ENCODE assay signal across 9 cellular contexts in the genomic region with DNA sequence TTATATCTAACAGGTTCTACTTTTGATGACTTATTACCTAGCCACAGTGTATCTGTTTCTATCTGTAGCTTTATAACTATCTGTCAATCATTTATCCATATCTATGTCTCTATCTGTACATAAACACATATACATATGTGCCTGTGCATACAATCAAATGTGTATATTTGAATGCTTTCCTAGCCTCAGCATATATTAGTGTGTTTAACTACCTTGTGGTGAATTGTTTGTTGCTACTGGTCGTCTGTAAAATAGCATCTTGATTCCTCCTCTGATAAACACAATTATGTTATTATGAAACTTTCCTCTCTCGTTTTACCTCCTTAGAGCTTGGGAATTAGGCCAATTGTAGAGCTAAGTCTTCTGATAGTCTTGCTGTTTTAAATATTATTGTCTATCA. TPM values are rescaled to one million over a fixed set of nuclear protein-coding genes. Genes with fewer than 3 reads are reported as not detected.
A peak's percentile ranks its signal among the peaks of the same experiment; 100 is the strongest.
DNase-seq lines count a peak whose midpoint lies in the region; ATAC-seq and TF ChIP-seq lines count a peak whose summit lies in the region.
"Had no signal": no experiment of that assay in that cellular context is flagged by ENCODE, and none has a peak within 500 bp of the region (broad histone marks: within the 10 kb centered on the region; RNA-seq: fewer than 3 reads in every experiment).

No MANE protein-coding gene starts in this region.

- POLR2A ChIA-PET in activated CD8-positive, alpha-beta T cell treated with anti-CD3 and anti-CD28 coated beads for 36 hours (lab: Charles Lee), result no interaction called here

- no peaks in the 10 kb centered on the region for H3K36me3 ChIP-seq in esophagus muscularis mucosa

- peaks cover 42% of the 10 kb centered on the region for H3K4me1 Mint-ChIP-seq in activated CD4-positive, alpha-beta T cell treated with anti-CD3 and anti-CD28 coated beads, Interleukin-2, amount 10 ng/mL, durations not matched to agents 24 days and 14 days
- H3K4me1 Mint-ChIP-seq in activated CD8-positive, alpha-beta T cell treated with anti-CD3 and anti-CD28 coated beads for 36 hours (ENCODE audit: low read depth), result peaks cover 80% of the 10 kb centered on the region
- H3K4me1 Mint-ChIP-seq in stimulated activated memory B cell treated with anti-CD40 and anti-IgM and Interleukin-4, amounts not matched to agents 10 μg/mL and 1 μg/mL and 100 μg/mL, for 72 hours, result peaks cover 70% of the 10 kb centered on the region

- no peak for TF ChIP-seq POLR2A in esophagus muscularis mucosa (IDR thresholded peaks at IDR 0.05; ENCODE audit: low read depth)

- H3K4me3 ChIP-seq in esophagus muscularis mucosa, result peak overlapping the region in 2 of 4 donors; percentile 0 to 10
- H3K4me3 ChIP-seq: lung had no signal

- peaks cover 0 to 18% (median 7%) of the 10 kb centered on the region in 4 donors for H3K4me1 ChIP-seq in esophagus muscularis mucosa

- no peaks in the 10 kb centered on the region for H3K27me3 ChIP-seq in esophagus muscularis mucosa

- H3K9me3 ChIP-seq in esophagus muscularis mucosa, result no peaks in the 10 kb centered on the region

- no peak overlapping the region for H3K27ac ChIP-seq in esophagus muscularis mucosa (replicated peaks in 1 of 4)

- DNase-seq in activated CD4-positive, alpha-beta T cell treated with anti-CD3 and anti-CD28 coated beads, Interleukin-2, amount 10 ng/mL, durations not matched to agents 24 days and 14 days, result no peak
- DNase-seq in activated CD4-positive, alpha-beta T cell treated with anti-CD3 and anti-CD28 coated beads, Interleukin-2, amount 50 U/mL, for 1 hour, result no peak
- no peak for DNase-seq in activated CD8-positive, alpha-beta T cell treated with anti-CD3 and anti-CD28 coated beads for 36 hours
- DNase-seq in NOMO-1 treated with dmso at 0.1 percent for 144 hours (lab: John Stamatoyannopoulos, UW; ENCODE audit: unreplicated experiment), result no peak
- DNase-seq in esophagus muscularis mucosa (ENCODE audit: extremely low spot score), result no peak
- no peak for DNase-seq in activated effector memory CD4-positive, alpha-beta T cell treated with anti-CD3 and anti-CD28 coated beads, Interleukin-2, amount 50 U/mL, for 16 hours

- H3K4me3 Mint-ChIP-seq in activated CD4-positive, alpha-beta T cell treated with anti-CD3 and anti-CD28 coated beads, Interleukin-2, amount 10 ng/mL, durations not matched to agents 24 days and 14 days, result peak overlapping the region; percentile 71
- H3K4me3 Mint-ChIP-seq in activated CD8-positive, alpha-beta T cell treated with anti-CD3 and anti-CD28 coated beads for 36 hours, result peak overlapping the region; percentile 64
- peak overlapping the region; percentile 65 for H3K4me3 Mint-ChIP-seq in stimulated activated memory B cell treated with anti-CD40 and anti-IgM and Interleukin-4, amounts not matched to agents 10 μg/mL and 1 μg/mL and 100 μg/mL, for 72 hours

- intact Hi-C loops in activated CD4-positive, alpha-beta T cell treated with anti-CD3 and anti-CD28 coated beads, Interleukin-2, amount 10 ng/mL, durations not matched to agents 24 days and 14 days (cut with micrococcal nuclease), result loop anchor here (1.0 to 2.0 kb wide), 5 partner anchors 12 to 43 kb away; no protein-coding TSS in a partner anchor
- intact Hi-C loops in activated CD8-positive, alpha-beta T cell treated with anti-CD3 and anti-CD28 coated beads for 36 hours (cut with micrococcal nuclease), result loop anchor here (5.0 kb wide), 1 partner anchor 36 kb away; no protein-coding TSS in a partner anchor
- intact Hi-C loops in esophagus muscularis mucosa (cut with DNase I), result no loop called here

- H3K27me3 Mint-ChIP-seq in activated CD4-positive, alpha-beta T cell treated with anti-CD3 and anti-CD28 coated beads, Interleukin-2, amount 10 ng/mL, durations not matched to agents 24 days and 14 days, result no peaks in the 10 kb centered on the region
- H3K27me3 Mint-ChIP-seq in activated CD8-positive, alpha-beta T cell treated with anti-CD3 and anti-CD28 coated beads for 36 hours, result no peaks in the 10 kb centered on the region
- no peaks in the 10 kb centered on the region for H3K27me3 Mint-ChIP-seq in stimulated activated memory B cell treated with anti-CD40 and anti-IgM and Interleukin-4, amounts not matched to agents 10 μg/mL and 1 μg/mL and 100 μg/mL, for 72 hours

- TF ChIP-seq EP300 in esophagus muscularis mucosa (IDR thresholded peaks at IDR 0.05), result no peak

- TF ChIP-seq CTCF in activated CD8-positive, alpha-beta T cell treated with anti-CD3 and anti-CD28 coated beads for 36 hours (IDR thresholded peaks at IDR 0.05), result no peak
- no peak for TF ChIP-seq CTCF in esophagus muscularis mucosa (IDR thresholded peaks at IDR 0.05)

- ATAC-seq in HG02885 (IDR thresholded peaks at IDR 0.05; ENCODE audit: poor library complexity, unreplicated experiment), result peak; percentile 12
- ATAC-seq in activated CD8-positive, alpha-beta T cell treated with anti-CD3 and anti-CD28 coated beads for 36 hours, result peak; percentile 8
- peak; percentile 17 for ATAC-seq in stimulated activated memory B cell treated with anti-CD40 and anti-IgM and Interleukin-4, amounts not matched to agents 10 μg/mL and 1 μg/mL and 100 μg/mL, for 72 hours

- H3K27ac Mint-ChIP-seq in activated CD4-positive, alpha-beta T cell treated with anti-CD3 and anti-CD28 coated beads, Interleukin-2, amount 10 ng/mL, durations not matched to agents 24 days and 14 days, result peak overlapping the region; percentile 63
- H3K27ac Mint-ChIP-seq in activated CD8-positive, alpha-beta T cell treated with anti-CD3 and anti-CD28 coated beads for 36 hours, result peak overlapping the region; percentile 86
- H3K27ac Mint-ChIP-seq in stimulated activated memory B cell treated with anti-CD40 and anti-IgM and Interleukin-4, amounts not matched to agents 10 μg/mL and 1 μg/mL and 100 μg/mL, for 72 hours, result peak overlapping the region; percentile 79

- CTCF ChIA-PET in activated CD8-positive, alpha-beta T cell treated with anti-CD3 and anti-CD28 coated beads for 36 hours (lab: Charles Lee), result interaction anchor here (0.7 to 1.5 kb wide), 3 partner anchors 9 to 34 kb away, joined by 3 to 8 read pairs (median 4); no protein-coding TSS in a partner anchor

- 54% methylated on average over 2 of the region's 2 CpGs for WGBS in esophagus muscularis mucosa

- H3K9me3 Mint-ChIP-seq in activated CD4-positive, alpha-beta T cell treated with anti-CD3 and anti-CD28 coated beads, Interleukin-2, amount 10 ng/mL, durations not matched to agents 24 days and 14 days, result no peaks in the 10 kb centered on the region
- no peaks in the 10 kb centered on the region for H3K9me3 Mint-ChIP-seq in activated CD8-positive, alpha-beta T cell treated with anti-CD3 and anti-CD28 coated beads for 36 hours
- no peaks in the 10 kb centered on the region for H3K9me3 Mint-ChIP-seq in stimulated activated memory B cell treated with anti-CD40 and anti-IgM and Interleukin-4, amounts not matched to agents 10 μg/mL and 1 μg/mL and 100 μg/mL, for 72 hours

- H3K36me3 Mint-ChIP-seq in activated CD4-positive, alpha-beta T cell treated with anti-CD3 and anti-CD28 coated beads, Interleukin-2, amount 10 ng/mL, durations not matched to agents 24 days and 14 days (ENCODE audit: low read depth), result peaks cover 12% of the 10 kb centered on the region
- peaks cover 2% of the 10 kb centered on the region for H3K36me3 Mint-ChIP-seq in activated CD8-positive, alpha-beta T cell treated with anti-CD3 and anti-CD28 coated beads for 36 hours (ENCODE audit: low read depth)
- H3K36me3 Mint-ChIP-seq in stimulated activated memory B cell treated with anti-CD40 and anti-IgM and Interleukin-4, amounts not matched to agents 10 μg/mL and 1 μg/mL and 100 μg/mL, for 72 hours, result no peaks in the 10 kb centered on the region

RNA-seq across cellular contexts. Expression of gene PARP8, which starts 44.4 kb away (rescaled TPM):
- 20.9 and 22.5 TPM in 2 replicates for total RNA-seq in activated CD4-positive, alpha-beta T cell treated with anti-CD3 and anti-CD28 coated beads, Interleukin-2, amount 10 ng/mL, durations not matched to agents 24 days and 14 days
- total RNA-seq in activated CD8-positive, alpha-beta T cell treated with anti-CD3 and anti-CD28 coated beads for 36 hours, result 10 to 100 TPM; 42.9 to 48.3 TPM
- 10 to 100 TPM in 2 of 4 donors, 1 to 10 TPM in 2; 5.4 to 17.1 (median 9.7) TPM for total RNA-seq in esophagus muscularis mucosa
